In the genomic region with DNA sequence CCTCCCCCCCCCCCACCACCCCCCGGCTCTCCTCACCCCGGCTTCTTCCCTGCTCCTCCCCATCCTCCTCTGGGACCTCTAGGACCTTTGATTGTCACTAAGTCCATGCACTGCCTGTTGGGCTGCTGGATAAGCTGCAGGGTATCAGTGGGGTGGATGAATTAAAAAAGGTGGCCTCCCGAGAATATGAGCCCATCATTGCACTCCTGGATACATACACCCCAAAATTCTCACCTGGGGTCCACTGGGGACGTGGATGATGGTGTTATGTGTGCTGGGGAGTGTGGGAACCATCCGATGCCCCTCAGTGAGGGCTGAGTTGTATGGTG, we compare ENCODE assay signal across 16 cellular contexts.
DNase-seq lines count a peak whose midpoint lies in the region; ATAC-seq and TF ChIP-seq lines count a peak whose summit lies in the region.
"Had no signal": no experiment of that assay in that cellular context is flagged by ENCODE, and none has a peak within 500 bp of the region (broad histone marks: within the 10 kb centered on the region; RNA-seq: fewer than 3 reads in every experiment).

No MANE protein-coding gene starts in this region.

- peak overlapping the region; percentile 59 for H3K27ac Mint-ChIP-seq in activated CD4-positive, alpha-beta memory T cell treated with anti-CD3 and anti-CD28 coated beads for 36 hours
- H3K27ac Mint-ChIP-seq in activated CD4-positive, alpha-beta memory T cell treated with anti-CD3 and anti-CD28 coated beads, Interleukin-2, amount 10 ng/mL, durations not matched to agents 7 days and 5 days: no peak overlapping the region
- peak overlapping the region; percentile 60 for H3K27ac Mint-ChIP-seq in activated T-helper 2 cell treated with anti-CD3 and anti-CD28 coated beads, Interferon-gamma antibody, Interleukin-2, Interleukin-4, amounts not matched to agents 10 μg/mL and 5 μg/mL and 100 μg/mL, durations not matched to agents 14 hours and 24 hours and 36 hours
- H3K27ac Mint-ChIP-seq in natural killer cell treated with Interleukin-12 subunit alpha and Interleukin-12 subunit beta and Interleukin-15 and Interleukin-18, amount 100 ng/mL, for 72 hours: peak overlapping the region; percentile 29 to 84

- no peak for TF ChIP-seq CTCF in DOHH2 (IDR thresholded peaks at IDR 0.05; ENCODE audit: low read depth, low read length, poor library complexity, severe bottlenecking)

- no peaks in the 10 kb centered on the region for H3K9me3 Mint-ChIP-seq in activated CD4-positive, alpha-beta memory T cell treated with anti-CD3 and anti-CD28 coated beads for 36 hours
- no peaks in the 10 kb centered on the region for H3K9me3 Mint-ChIP-seq in activated CD4-positive, alpha-beta memory T cell treated with anti-CD3 and anti-CD28 coated beads, Interleukin-2, amount 10 ng/mL, durations not matched to agents 7 days and 5 days
- no peaks in the 10 kb centered on the region for H3K9me3 Mint-ChIP-seq in activated T-helper 2 cell treated with anti-CD3 and anti-CD28 coated beads, Interferon-gamma antibody, Interleukin-2, Interleukin-4, amounts not matched to agents 10 μg/mL and 5 μg/mL and 100 μg/mL, durations not matched to agents 14 hours and 24 hours and 36 hours
- no peaks in the 10 kb centered on the region for H3K9me3 Mint-ChIP-seq in natural killer cell treated with Interleukin-12 subunit alpha and Interleukin-12 subunit beta and Interleukin-15 and Interleukin-18, amount 100 ng/mL, for 72 hours
- H3K9me3 Mint-ChIP-seq: activated T-cell treated with anti-CD3 and anti-CD28 coated beads, Interleukin-2, amount 50 U/mL, for 4 hours; CD4-positive, alpha-beta memory T cell had no signal

- H4K20me1 ChIP-seq in DOHH2 (ENCODE audit: control insufficient read depth, insufficient read depth, low read depth, low read length): no peaks in the 10 kb centered on the region

- H3K27me3 ChIP-seq in DOHH2 (ENCODE audit: control insufficient read depth, low read length): peaks cover 13% of the 10 kb centered on the region
- H3K27me3 ChIP-seq: ascending aorta had no signal

- no peaks in the 10 kb centered on the region for H3K36me3 ChIP-seq in DOHH2 (ENCODE audit: control insufficient read depth, low read length)
- H3K36me3 ChIP-seq: ascending aorta had no signal

- H3K4me1 ChIP-seq in DOHH2 (ENCODE audit: control insufficient read depth, low read length): peaks cover 100% of the 10 kb centered on the region
- H3K4me1 ChIP-seq: A549, ascending aorta, parathyroid adenoma had no signal

- H3K4me1 Mint-ChIP-seq in activated CD4-positive, alpha-beta memory T cell treated with anti-CD3 and anti-CD28 coated beads for 36 hours (ENCODE audit: low read depth): peaks cover 60% of the 10 kb centered on the region
- peaks cover 33% of the 10 kb centered on the region for H3K4me1 Mint-ChIP-seq in activated CD4-positive, alpha-beta memory T cell treated with anti-CD3 and anti-CD28 coated beads, Interleukin-2, amount 10 ng/mL, durations not matched to agents 7 days and 5 days
- H3K4me1 Mint-ChIP-seq in activated T-helper 2 cell treated with anti-CD3 and anti-CD28 coated beads, Interferon-gamma antibody, Interleukin-2, Interleukin-4, amounts not matched to agents 10 μg/mL and 5 μg/mL and 100 μg/mL, durations not matched to agents 14 hours and 24 hours and 36 hours (ENCODE audit: low read depth): peaks cover 48% of the 10 kb centered on the region
- H3K4me1 Mint-ChIP-seq in natural killer cell treated with Interleukin-12 subunit alpha and Interleukin-12 subunit beta and Interleukin-15 and Interleukin-18, amount 100 ng/mL, for 72 hours (ENCODE audit: low read depth in 2 of 2): peaks cover 62 to 67% of the 10 kb centered on the region in 2 donors

- POLR2A ChIA-PET in activated CD4-positive, alpha-beta memory T cell treated with anti-CD3 and anti-CD28 coated beads for 36 hours (lab: Charles Lee): interaction anchor here (0.5 to 1.7 kb wide), 3 partner anchors 19 to 167 kb away, joined by 3 to 11 read pairs (median 8); no protein-coding TSS in a partner anchor
- POLR2A ChIA-PET in activated CD4-positive, alpha-beta memory T cell treated with anti-CD3 and anti-CD28 coated beads, Interleukin-2, amount 10 ng/mL, durations not matched to agents 7 days and 5 days (lab: Charles Lee): interaction anchor here (2.8 kb wide), 1 partner anchor 166 kb away, joined by 11 read pairs; no protein-coding TSS in a partner anchor

- H3K79me2 ChIP-seq in DOHH2 (ENCODE audit: control insufficient read depth, low read length): no peaks in the 10 kb centered on the region
- H3K79me2 ChIP-seq: parathyroid adenoma had no signal

- no peak for DNase-seq in activated CD4-positive, alpha-beta memory T cell treated with anti-CD3 and anti-CD28 coated beads for 36 hours
- no peak for DNase-seq in activated CD4-positive, alpha-beta memory T cell treated with anti-CD3 and anti-CD28 coated beads, Interleukin-2, amount 10 ng/mL, durations not matched to agents 7 days and 5 days
- no peak for DNase-seq in activated T-helper 2 cell treated with anti-CD3 and anti-CD28 coated beads, Interferon-gamma antibody, Interleukin-2, Interleukin-4, amounts not matched to agents 10 μg/mL and 5 μg/mL and 100 μg/mL, durations not matched to agents 14 hours and 24 hours and 36 hours (ENCODE audit: low spot score)
- DNase-seq in natural killer cell treated with Interleukin-12 subunit alpha and Interleukin-12 subunit beta and Interleukin-15 and Interleukin-18, amount 100 ng/mL, for 72 hours (ENCODE audit: low spot score): no peak
- DNase-seq in NCI-H1930 (lab: John Stamatoyannopoulos, UW): no peak
- no peak for DNase-seq in globus pallidus (ENCODE audit: low spot score)
- DNase-seq: NCI-H1694, NCI-H446 treated with DMSO at 0.1 percent for 48 hours, T1000 had no signal

- intact Hi-C loops in activated CD4-positive, alpha-beta memory T cell treated with anti-CD3 and anti-CD28 coated beads for 36 hours (cut with micrococcal nuclease): loop anchor here (1.0 to 2.0 kb wide), 6 partner anchors 12 to 166 kb away; no protein-coding TSS in a partner anchor
- intact Hi-C loops in activated T-helper 2 cell treated with anti-CD3 and anti-CD28 coated beads, Interferon-gamma antibody, Interleukin-2, Interleukin-4, amounts not matched to agents 10 μg/mL and 5 μg/mL and 100 μg/mL, durations not matched to agents 14 hours and 24 hours and 36 hours (cut with micrococcal nuclease): loop anchor here (1.0 to 5.0 kb wide), 3 partner anchors 29 to 166 kb away; no protein-coding TSS in a partner anchor

- CTCF ChIA-PET in activated CD4-positive, alpha-beta memory T cell treated with anti-CD3 and anti-CD28 coated beads for 36 hours (lab: Charles Lee): interaction anchor here (0.9 to 12.9 kb wide), 14 partner anchors 11 to 168 kb away, joined by 3 to 281 read pairs (median 8); no protein-coding TSS in a partner anchor
- CTCF ChIA-PET in activated CD4-positive, alpha-beta memory T cell treated with anti-CD3 and anti-CD28 coated beads, Interleukin-2, amount 10 ng/mL, durations not matched to agents 7 days and 5 days (lab: Charles Lee): interaction anchor here (0.9 to 8.1 kb wide), 5 partner anchors 8 to 167 kb away, joined by 3 to 145 read pairs (median 6); no protein-coding TSS in a partner anchor

- no peak overlapping the region for H3K4me3 Mint-ChIP-seq in activated CD4-positive, alpha-beta memory T cell treated with anti-CD3 and anti-CD28 coated beads for 36 hours
- no peak overlapping the region for H3K4me3 Mint-ChIP-seq in activated CD4-positive, alpha-beta memory T cell treated with anti-CD3 and anti-CD28 coated beads, Interleukin-2, amount 10 ng/mL, durations not matched to agents 7 days and 5 days
- no peak overlapping the region for H3K4me3 Mint-ChIP-seq in activated T-helper 2 cell treated with anti-CD3 and anti-CD28 coated beads, Interferon-gamma antibody, Interleukin-2, Interleukin-4, amounts not matched to agents 10 μg/mL and 5 μg/mL and 100 μg/mL, durations not matched to agents 14 hours and 24 hours and 36 hours (ENCODE audit: low read depth)
- peak overlapping the region; percentile 36 for H3K4me3 Mint-ChIP-seq in natural killer cell treated with Interleukin-12 subunit alpha and Interleukin-12 subunit beta and Interleukin-15 and Interleukin-18, amount 100 ng/mL, for 72 hours

- peak overlapping the region; percentile 55 for H3K4me3 ChIP-seq in DOHH2 (ENCODE audit: low read length)
- H3K4me3 ChIP-seq: A549, ascending aorta had no signal

- no peaks in the 10 kb centered on the region for H3K36me3 Mint-ChIP-seq in activated CD4-positive, alpha-beta memory T cell treated with anti-CD3 and anti-CD28 coated beads for 36 hours
- H3K36me3 Mint-ChIP-seq in activated CD4-positive, alpha-beta memory T cell treated with anti-CD3 and anti-CD28 coated beads, Interleukin-2, amount 10 ng/mL, durations not matched to agents 7 days and 5 days (ENCODE audit: low read depth): no peaks in the 10 kb centered on the region
- H3K36me3 Mint-ChIP-seq in activated T-helper 2 cell treated with anti-CD3 and anti-CD28 coated beads, Interferon-gamma antibody, Interleukin-2, Interleukin-4, amounts not matched to agents 10 μg/mL and 5 μg/mL and 100 μg/mL, durations not matched to agents 14 hours and 24 hours and 36 hours (ENCODE audit: low read depth): no peaks in the 10 kb centered on the region
- no peaks in the 10 kb centered on the region for H3K36me3 Mint-ChIP-seq in natural killer cell treated with Interleukin-12 subunit alpha and Interleukin-12 subunit beta and Interleukin-15 and Interleukin-18, amount 100 ng/mL, for 72 hours
- H3K36me3 Mint-ChIP-seq: CD4-positive, alpha-beta memory T cell had no signal

- no peaks in the 10 kb centered on the region for H3K9me3 ChIP-seq in DOHH2 (ENCODE audit: control insufficient read depth, insufficient read depth, low read length)
- H3K9me3 ChIP-seq: A549, ascending aorta had no signal

- no peak for ATAC-seq in natural killer cell treated with Interleukin-12 subunit alpha and Interleukin-12 subunit beta and Interleukin-15 and Interleukin-18, amount 100 ng/mL, for 72 hours
- no peak for ATAC-seq in HG02623 (IDR thresholded peaks at IDR 0.05; ENCODE audit: unreplicated experiment)

- peak overlapping the region; percentile 86 for H3K27ac ChIP-seq in DOHH2 (ENCODE audit: low read depth, low read length)
- H3K27ac ChIP-seq: A549, ascending aorta, parathyroid adenoma had no signal

- H3K27me3 Mint-ChIP-seq in activated CD4-positive, alpha-beta memory T cell treated with anti-CD3 and anti-CD28 coated beads for 36 hours: peaks cover 12% of the 10 kb centered on the region
- H3K27me3 Mint-ChIP-seq in activated CD4-positive, alpha-beta memory T cell treated with anti-CD3 and anti-CD28 coated beads, Interleukin-2, amount 10 ng/mL, durations not matched to agents 7 days and 5 days: peaks cover 15% of the 10 kb centered on the region
- no peaks in the 10 kb centered on the region for H3K27me3 Mint-ChIP-seq in activated T-helper 2 cell treated with anti-CD3 and anti-CD28 coated beads, Interferon-gamma antibody, Interleukin-2, Interleukin-4, amounts not matched to agents 10 μg/mL and 5 μg/mL and 100 μg/mL, durations not matched to agents 14 hours and 24 hours and 36 hours (ENCODE audit: low read depth)
- H3K27me3 Mint-ChIP-seq in natural killer cell treated with Interleukin-12 subunit alpha and Interleukin-12 subunit beta and Interleukin-15 and Interleukin-18, amount 100 ng/mL, for 72 hours: peaks cover 0 to 6% of the 10 kb centered on the region in 2 donors

- no peaks in the 10 kb centered on the region for H3K9me2 ChIP-seq in DOHH2 (replicated peaks; ENCODE audit: control insufficient read depth, low read length)

- H3K4me2 ChIP-seq in DOHH2 (ENCODE audit: low read length): peak overlapping the region; percentile 72
- H3K4me2 ChIP-seq: A549 had no signal

- peaks cover 26% of the 10 kb centered on the region for H3F3A ChIP-seq in DOHH2 (ENCODE audit: control insufficient read depth, insufficient read depth)
